ENCODE assay signal across 27 cellular contexts in the genomic region with DNA sequence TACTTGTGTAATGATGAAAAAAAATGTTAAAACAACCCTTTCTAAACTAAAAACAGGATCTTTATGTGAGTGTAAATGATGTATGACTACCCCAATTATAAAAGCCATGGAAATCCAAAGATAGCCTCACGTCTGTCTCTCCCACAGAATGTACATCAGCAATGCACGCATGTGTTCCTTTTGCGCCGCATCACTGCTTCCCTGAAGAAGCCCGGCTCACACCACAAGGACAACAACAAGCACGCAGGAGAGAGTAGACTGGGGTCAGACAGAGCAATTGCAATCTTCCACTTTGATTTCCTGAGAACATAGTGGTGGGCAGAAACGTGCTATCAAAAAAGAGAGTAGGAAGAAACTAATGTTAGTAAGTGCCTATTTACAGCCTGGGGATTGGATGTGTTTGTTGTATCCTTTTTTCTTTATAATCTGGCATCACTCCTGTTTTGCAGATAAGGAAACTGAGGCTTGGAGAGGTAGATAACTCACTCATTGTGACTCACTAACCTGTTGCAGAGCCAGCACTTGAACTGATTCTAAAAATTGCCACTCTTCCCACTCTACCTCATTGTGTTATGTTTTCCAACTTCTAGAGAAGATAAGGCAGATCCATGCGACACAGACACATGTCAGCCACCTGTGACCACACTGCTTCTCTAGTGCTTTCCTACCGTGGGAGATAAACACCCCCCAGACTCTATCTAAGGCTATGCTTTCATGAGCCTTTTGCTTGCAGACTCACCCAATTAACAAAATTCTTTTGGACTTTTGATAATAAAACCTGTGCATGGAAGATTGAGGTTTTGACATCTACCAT.
"Had no signal": no experiment of that assay in that cellular context is flagged by ENCODE, and none has a peak within 500 bp of the region (broad histone marks: within the 10 kb centered on the region; RNA-seq: fewer than 3 reads in every experiment).

No MANE protein-coding gene starts in this region.

- H3K27ac Mint-ChIP-seq: activated CD8-positive, alpha-beta T cell treated with anti-CD3 and anti-CD28 coated beads for 36 hours; activated naive CD8-positive, alpha-beta T cell; activated T-helper 17 cell treated with anti-CD3 and anti-CD28 coated beads, Interleukin-2, amount 50 U/mL, for 72 hours; dendritic cell treated with granulocyte-macrophage colony-stimulating factor and Interleukin-4, amounts not matched to agents 40 ng/mL and 50 ng/mL, for 4 days; endodermal cell; WTC11 had no signal

- H3K4me3 Mint-ChIP-seq: activated CD8-positive, alpha-beta T cell treated with anti-CD3 and anti-CD28 coated beads for 36 hours; activated naive CD8-positive, alpha-beta T cell; activated T-cell treated with anti-CD3 and anti-CD28 coated beads, Interleukin-2, amount 50 U/mL, for 4 hours; activated T-helper 17 cell treated with anti-CD3 and anti-CD28 coated beads, Interleukin-2, amount 50 U/mL, for 72 hours; central memory CD8-positive, alpha-beta T cell; dendritic cell treated with granulocyte-macrophage colony-stimulating factor and Interleukin-4, amounts not matched to agents 40 ng/mL and 50 ng/mL, for 4 days; endodermal cell; WTC11 had no signal

- H3K36me3 ChIP-seq: gastrocnemius medialis, heart left ventricle had no signal

- H3K9me3 Mint-ChIP-seq: activated CD8-positive, alpha-beta T cell treated with anti-CD3 and anti-CD28 coated beads for 36 hours; activated T-cell treated with anti-CD3 and anti-CD28 coated beads, Interleukin-2, amount 50 U/mL, for 4 hours; activated T-helper 17 cell treated with anti-CD3 and anti-CD28 coated beads, Interleukin-2, amount 50 U/mL, for 72 hours; central memory CD8-positive, alpha-beta T cell; dendritic cell treated with granulocyte-macrophage colony-stimulating factor and Interleukin-4, amounts not matched to agents 40 ng/mL and 50 ng/mL, for 4 days; endodermal cell; WTC11 had no signal

- H3K9me3 ChIP-seq: body of pancreas, gastrocnemius medialis, heart left ventricle had no signal

- H3K4me3 ChIP-seq: body of pancreas, coronary artery, dorsolateral prefrontal cortex, gastrocnemius medialis, heart left ventricle had no signal

- H3K4me1 Mint-ChIP-seq: activated T-helper 17 cell treated with anti-CD3 and anti-CD28 coated beads, Interleukin-2, amount 50 U/mL, for 72 hours; central memory CD8-positive, alpha-beta T cell; endodermal cell; WTC11 had no signal

- H3K36me3 Mint-ChIP-seq: activated naive CD8-positive, alpha-beta T cell; WTC11 had no signal

- H3K27me3 ChIP-seq: body of pancreas, dorsolateral prefrontal cortex, gastrocnemius medialis, heart left ventricle had no signal

- DNase-seq: activated CD4-positive, alpha-beta T cell treated with anti-CD3 and anti-CD28 coated beads for 48 hours; activated CD4-positive, alpha-beta T cell treated with anti-CD3 and anti-CD28 coated beads, Interleukin-2, amount 50 U/mL, for 1 hour; activated CD4-positive, alpha-beta T cell treated with anti-CD3 and anti-CD28 coated beads, Interleukin-2, amount 50 U/mL, for 48 hours; activated CD8-positive, alpha-beta memory T cell treated with anti-CD3 and anti-CD28 coated beads for 24 hours; activated CD8-positive, alpha-beta T cell treated with anti-CD3 and anti-CD28 coated beads for 36 hours; activated effector memory CD4-positive, alpha-beta T cell treated with Interleukin-2 at 50 U/mL for 16 hours; activated gamma-delta T cell treated with Interleukin-2 at 50 U/mL for 16 hours; activated naive CD4-positive, alpha-beta T cell treated with anti-CD3 and anti-CD28 coated beads, Interleukin-2, amount 50 U/mL, for 16 hours; activated naive CD4-positive, alpha-beta T cell treated with Interleukin-2 at 50 U/mL for 16 hours; activated T-cell treated with anti-CD3 and anti-CD28 coated beads, Interleukin-2, amount 50 U/mL, for 4 hours; amniotic stem cell; body of pancreas; effector memory CD4-positive, alpha-beta T cell; endodermal cell; foreskin keratinocyte; gastrocnemius medialis; glutamatergic neuron; heart left ventricle; T-helper 2 cell had no signal

- H3K27ac ChIP-seq: body of pancreas, coronary artery, foreskin keratinocyte, gastrocnemius medialis, heart left ventricle, VCaP had no signal

- H3K4me1 ChIP-seq: body of pancreas, foreskin keratinocyte, gastrocnemius medialis had no signal

- H3K27me3 Mint-ChIP-seq: activated T-helper 17 cell treated with anti-CD3 and anti-CD28 coated beads, Interleukin-2, amount 50 U/mL, for 72 hours; central memory CD8-positive, alpha-beta T cell; dendritic cell treated with granulocyte-macrophage colony-stimulating factor and Interleukin-4, amounts not matched to agents 40 ng/mL and 50 ng/mL, for 4 days had no signal
